Comparison of ENCODE assay signal across 1 cellular context in genomic region chr19:45514376-45515051, GRCh38.
A peak's percentile ranks its signal among the peaks of the same experiment; 100 is the strongest.
TF ChIP-seq lines count a peak whose summit lies in the region.

No MANE protein-coding gene starts in this region.

TF ChIP-seq in HepG2, 621 proteins besides CTCF, POLR2A, EP300 and RAD21 (continued from another document and continues in another):
- TF ChIP-seq MYPOP (CRISPR knock-in tag; IDR thresholded peaks at IDR 0.05), result peak; percentile 61; the same call in 1 of the 2 replicates
- peak; percentile 66 for TF ChIP-seq SKIL (CRISPR knock-in tag; IDR thresholded peaks at IDR 0.05; ENCODE audit: borderline replicate concordance)
- peak; percentile 61; the same call in 1 of the 2 replicates for TF ChIP-seq GFI1 (CRISPR knock-in tag; IDR thresholded peaks at IDR 0.05; ENCODE audit: borderline replicate concordance)
- TF ChIP-seq MXD4 (CRISPR knock-in tag; IDR thresholded peaks at IDR 0.05), result peak; percentile 51; the same call in 1 of the 2 replicates
- peak; percentile 91 for TF ChIP-seq ZNF687 (CRISPR knock-in tag; IDR thresholded peaks at IDR 0.05)
- TF ChIP-seq ZNF354B (CRISPR knock-in tag; IDR thresholded peaks at IDR 0.05), result no peak
- TF ChIP-seq ZFX (CRISPR knock-in tag; IDR thresholded peaks at IDR 0.05; ENCODE audit: low read depth), result no peak; the same call in 1 of the 2 replicates
- TF ChIP-seq HHEX (CRISPR knock-in tag; IDR thresholded peaks at IDR 0.05), result no peak
- TF ChIP-seq REPIN1 (CRISPR knock-in tag; IDR thresholded peaks at IDR 0.05; ENCODE audit: borderline replicate concordance, low read depth), result peak; percentile 63; the same call in 1 of the 2 replicates
- no peak for TF ChIP-seq ZNF776 (CRISPR knock-in tag; IDR thresholded peaks at IDR 0.05)
- TF ChIP-seq EED (CRISPR knock-in tag; IDR thresholded peaks at IDR 0.05), result no peak
- peak; percentile 31; the same call in 1 of the 2 replicates for TF ChIP-seq GMEB1 (CRISPR knock-in tag; IDR thresholded peaks at IDR 0.05; ENCODE audit: borderline replicate concordance)
- TF ChIP-seq FOXK2 (IDR thresholded peaks at IDR 0.05), result no peak
- TF ChIP-seq ZNF543 (CRISPR knock-in tag; IDR thresholded peaks at IDR 0.05), result no peak
- no peak for TF ChIP-seq ZBTB14 (CRISPR knock-in tag; IDR thresholded peaks at IDR 0.05)
- peak; percentile 40; the same call in 1 of the 2 replicates for TF ChIP-seq ZBTB39 (CRISPR knock-in tag; IDR thresholded peaks at IDR 0.05)
- no peak for TF ChIP-seq ZNF589 (CRISPR knock-in tag; conservative IDR thresholded peaks at IDR 0.05)
- peak; percentile 78 for TF ChIP-seq KDM6A (CRISPR knock-in tag; IDR thresholded peaks at IDR 0.05; ENCODE audit: low read depth)
- no peak; the same call in 1 of the 2 replicates for TF ChIP-seq SRF (IDR thresholded peaks at IDR 0.05; ENCODE audit: low read depth, low read length)
- no peak for TF ChIP-seq ZNF619 (CRISPR knock-in tag; IDR thresholded peaks at IDR 0.05)
- TF ChIP-seq NONO (IDR thresholded peaks at IDR 0.05), result no peak
- TF ChIP-seq NONO (CRISPR knock-in tag; conservative IDR thresholded peaks at IDR 0.05), result peak; percentile 85
- TF ChIP-seq ARID5B (CRISPR knock-in tag; IDR thresholded peaks at IDR 0.05), result peak; percentile 61; the same call in 1 of the 2 replicates
- TF ChIP-seq PPARG (CRISPR knock-in tag; conservative IDR thresholded peaks at IDR 0.05), result peak; percentile 62; the same call in 1 of the 2 replicates
- no peak for TF ChIP-seq AKNA (CRISPR knock-in tag; IDR thresholded peaks at IDR 0.05; ENCODE audit: borderline replicate concordance)
- TF ChIP-seq XBP1 (CRISPR knock-in tag; IDR thresholded peaks at IDR 0.05), result no peak
- peak; percentile 76; the same call in 1 of the 2 replicates for TF ChIP-seq TFDP1 (CRISPR knock-in tag; IDR thresholded peaks at IDR 0.05; ENCODE audit: borderline replicate concordance)
- peak; percentile 93 for TF ChIP-seq PHF21A (CRISPR knock-in tag; IDR thresholded peaks at IDR 0.05)
- TF ChIP-seq ZNF235 (CRISPR knock-in tag; IDR thresholded peaks at IDR 0.05; ENCODE audit: borderline replicate concordance), result no peak
- TF ChIP-seq EHMT2 (IDR thresholded peaks at IDR 0.05; ENCODE audit: borderline replicate concordance, low read depth, low read length), result no peak; the same call in 1 of the 2 replicates
- TF ChIP-seq ZNF33B (CRISPR knock-in tag; IDR thresholded peaks at IDR 0.05), result no peak
- no peak for TF ChIP-seq ZNF850 (CRISPR knock-in tag; conservative IDR thresholded peaks at IDR 0.05)
- no peak for TF ChIP-seq CBX1 (IDR thresholded peaks at IDR 0.05; ENCODE audit: low read depth)
- TF ChIP-seq ZMYM4 (CRISPR knock-in tag; IDR thresholded peaks at IDR 0.05), result peak; percentile 60; the same call in 1 of the 2 replicates
- no peak for TF ChIP-seq SMARCE1 (IDR thresholded peaks at IDR 0.05; ENCODE audit: borderline replicate concordance)
- no peak for TF ChIP-seq ELF4 (CRISPR knock-in tag; IDR thresholded peaks at IDR 0.05; ENCODE audit: borderline replicate concordance)
